ENCODE assay signal across 13 cellular contexts in the genomic region with DNA sequence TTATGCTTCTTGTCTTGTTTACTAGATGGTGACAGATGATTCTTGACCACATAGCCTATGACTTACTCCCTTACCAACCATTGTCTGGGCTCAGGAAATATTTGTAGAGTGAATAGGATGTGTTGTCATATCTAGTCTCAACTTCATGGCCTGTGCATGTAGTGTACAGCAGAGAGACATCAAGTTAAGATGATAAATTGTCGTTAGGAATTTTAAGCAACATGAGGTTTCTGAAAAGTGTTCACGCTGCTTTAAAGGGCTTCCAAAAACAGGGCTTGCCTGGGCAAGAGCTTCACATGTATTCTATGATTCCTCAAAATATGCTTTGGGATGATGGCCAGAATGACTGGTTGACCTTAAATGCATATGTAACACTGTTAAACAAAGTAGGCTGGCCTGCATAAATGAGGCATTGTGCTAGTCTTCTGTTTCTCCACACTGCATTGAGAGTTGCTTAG.
A peak's percentile ranks its signal among the peaks of the same experiment; 100 is the strongest.
DNase-seq lines count a peak whose midpoint lies in the region; ATAC-seq lines count a peak whose summit lies in the region.
"Had no signal": no experiment of that assay in that cellular context is flagged by ENCODE, and none has a peak within 500 bp of the region (broad histone marks: within the 10 kb centered on the region; RNA-seq: fewer than 3 reads in every experiment).

No MANE protein-coding gene starts in this region.

- peaks cover 17% of the 10 kb centered on the region for H3K4me1 ChIP-seq in adipocyte (ENCODE audit: control insufficient read depth, insufficient read depth, low read length)

- no peak overlapping the region for H3K9ac ChIP-seq in adipocyte (ENCODE audit: low read length)

- H3K36me3 ChIP-seq in adipocyte (ENCODE audit: control insufficient read depth, insufficient read depth, low read length, severe bottlenecking): no peaks in the 10 kb centered on the region
- H3K36me3 ChIP-seq: left ventricle myocardium inferior had no signal

- no peaks in the 10 kb centered on the region for H3K9me3 ChIP-seq in adipocyte (ENCODE audit: control insufficient read depth, low read length)
- H3K9me3 ChIP-seq: left ventricle myocardium inferior had no signal

- ATAC-seq in HG02678 (IDR thresholded peaks at IDR 0.05; ENCODE audit: unreplicated experiment) (no peak), HG03045 (IDR thresholded peaks at IDR 0.05; ENCODE audit: unreplicated experiment) (no peak), GM21526 (IDR thresholded peaks at IDR 0.05; ENCODE audit: low FRiP score, unreplicated experiment) (no peak)

- H3K27me3 ChIP-seq in adipocyte (replicated peaks; ENCODE audit: control insufficient read depth, insufficient read depth, low read length): no peaks in the 10 kb centered on the region

- DNase-seq in HCEC 1CT: peak; percentile 89
- peak; percentile 39 for DNase-seq in adipocyte (ENCODE audit: low read depth)
- peak; percentile 64 for DNase-seq in fibroblast of peridontal ligament (ENCODE audit: extremely low read depth)
- DNase-seq in skeletal muscle cell (ENCODE audit: low read depth): peak; percentile 74
- DNase-seq in NCI-H748 treated with DMSO at 0.1 percent for 48 hours (lab: John Stamatoyannopoulos, UW): no peak
- DNase-seq: CD8-positive, alpha-beta memory T cell; left ventricle myocardium inferior; occipital lobe; SHP77 treated with DMSO at 0.1 percent for 48 hours; stimulated activated CD4-positive, alpha-beta T cell treated with anti-CD3 and anti-CD28 coated beads, Interleukin-12 subunit alpha, Interleukin-12 subunit beta, amount 100 ng/mL, for 4 hours had no signal

- H3K4me3 ChIP-seq in adipocyte (ENCODE audit: low read length) (no peak overlapping the region), skeletal muscle cell (ENCODE audit: low read depth, low read length) (no peak overlapping the region)
- H3K4me3 ChIP-seq: left ventricle myocardium inferior had no signal
